In the genomic region with DNA sequence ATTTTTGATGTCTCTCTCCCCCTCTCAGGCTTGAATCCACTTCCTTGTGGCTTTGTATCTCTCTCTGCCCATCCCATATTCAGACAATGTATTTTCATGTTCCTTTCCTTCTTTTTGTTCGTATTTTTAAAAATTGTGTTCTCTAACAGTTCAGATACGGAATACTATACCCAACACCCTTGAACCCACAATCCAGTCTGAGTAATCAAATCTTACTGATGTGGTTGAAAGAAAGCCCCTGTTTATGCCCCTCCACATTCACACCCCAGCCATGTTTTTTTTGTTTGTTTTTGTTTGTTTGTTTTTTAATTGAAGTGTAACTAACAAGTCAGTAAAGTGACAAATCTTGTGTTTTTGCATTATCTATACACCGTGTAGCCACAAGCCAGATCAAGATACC, we compare ENCODE assay signal across 25 cellular contexts. TPM values are rescaled to one million over a fixed set of nuclear protein-coding genes. Genes with fewer than 3 reads are reported as not detected.
DNase-seq lines count a peak whose midpoint lies in the region; ATAC-seq and TF ChIP-seq lines count a peak whose summit lies in the region.
"Had no signal": no experiment of that assay in that cellular context is flagged by ENCODE, and none has a peak within 500 bp of the region (broad histone marks: within the 10 kb centered on the region; RNA-seq: fewer than 3 reads in every experiment).

No MANE protein-coding gene starts in this region.

- H3K4me1 ChIP-seq in OCI-LY7 (ENCODE audit: insufficient read depth, low read length, poor library complexity, severe bottlenecking) (peaks cover 53% of the 10 kb centered on the region), iPS-18a (ENCODE audit: control insufficient read depth, low read depth, low read length) (peaks cover 3% of the 10 kb centered on the region)
- H3K4me1 ChIP-seq: lower lobe of right lung, prostate gland had no signal

- ATAC-seq in activated naive CD4-positive, alpha-beta T cell treated with anti-CD3 and anti-CD28 coated beads, Interleukin-2, amount 50 U/mL, for 72 hours: no peak
- ATAC-seq in activated CD8-positive, alpha-beta T cell treated with anti-CD3 and anti-CD28 coated beads, Interleukin-2, amount 10 ng/mL, durations not matched to agents 7 days and 5 days: no peak
- ATAC-seq in HG03442 (IDR thresholded peaks at IDR 0.05; ENCODE audit: unreplicated experiment) (no peak), GM21723 (IDR thresholded peaks at IDR 0.05; ENCODE audit: unreplicated experiment) (no peak)
- ATAC-seq: activated CD8-positive, alpha-beta T cell treated with anti-CD3 and anti-CD28 coated beads for 36 hours; lower lobe of right lung; naive thymus-derived CD4-positive, alpha-beta T cell had no signal

- peaks cover 41% of the 10 kb centered on the region for H3K79me2 ChIP-seq in OCI-LY7 (ENCODE audit: insufficient read depth, low read depth, low read length)

- peaks cover 0 to 3% of the 10 kb centered on the region in 2 donors for H3K9me3 Mint-ChIP-seq in activated naive CD4-positive, alpha-beta T cell treated with anti-CD3 and anti-CD28 coated beads, Interleukin-2, amount 50 U/mL, for 72 hours
- H3K9me3 Mint-ChIP-seq in activated CD8-positive, alpha-beta T cell treated with anti-CD3 and anti-CD28 coated beads, Interleukin-2, amount 10 ng/mL, durations not matched to agents 7 days and 5 days (ENCODE audit: insufficient read depth): no peaks in the 10 kb centered on the region
- H3K9me3 Mint-ChIP-seq: activated T-helper 2 cell treated with anti-CD3 and anti-CD28 coated beads, Interferon-gamma antibody, Interleukin-2, Interleukin-4, amounts not matched to agents 10 μg/mL and 5 μg/mL and 100 μg/mL, durations not matched to agents 14 hours and 24 hours and 36 hours had no signal

- CTCF ChIA-PET in OCI-LY7 (lab: Charles Lee; ENCODE audit: unreplicated experiment): no interaction called here
- CTCF ChIA-PET in activated CD8-positive, alpha-beta T cell treated with anti-CD3 and anti-CD28 coated beads, Interleukin-2, amount 10 ng/mL, durations not matched to agents 7 days and 5 days (lab: Charles Lee): interaction anchor here (1.0 kb wide), 1 partner anchor 9 kb away, joined by 3 read pairs; no protein-coding TSS in a partner anchor

- no peak overlapping the region for H3K9ac ChIP-seq in iPS-18a (ENCODE audit: low read length)

- no peak overlapping the region for H2AFZ ChIP-seq in OCI-LY7 (ENCODE audit: low read length)

- H3K27me3 Mint-ChIP-seq in activated CD8-positive, alpha-beta T cell treated with anti-CD3 and anti-CD28 coated beads, Interleukin-2, amount 10 ng/mL, durations not matched to agents 7 days and 5 days (ENCODE audit: low read depth): peaks cover 12% of the 10 kb centered on the region

- H3K9me2 ChIP-seq in OCI-LY7 (ENCODE audit: insufficient read depth, low read length): no peaks in the 10 kb centered on the region

- POLR2A ChIA-PET in OCI-LY7 (lab: Charles Lee): no interaction called here
- POLR2A ChIA-PET in activated CD8-positive, alpha-beta T cell treated with anti-CD3 and anti-CD28 coated beads, Interleukin-2, amount 10 ng/mL, durations not matched to agents 7 days and 5 days (lab: Charles Lee): no interaction called here

- H3K36me3 Mint-ChIP-seq in activated naive CD4-positive, alpha-beta T cell treated with anti-CD3 and anti-CD28 coated beads, Interleukin-2, amount 50 U/mL, for 72 hours: peaks cover 11 to 12% of the 10 kb centered on the region in 2 donors
- peaks cover 5% of the 10 kb centered on the region for H3K36me3 Mint-ChIP-seq in activated CD8-positive, alpha-beta T cell treated with anti-CD3 and anti-CD28 coated beads, Interleukin-2, amount 10 ng/mL, durations not matched to agents 7 days and 5 days (ENCODE audit: low read depth)

- H3K9me3 ChIP-seq in OCI-LY7 (ENCODE audit: low read length) (peaks cover 5% of the 10 kb centered on the region; the same call in 1 of the 2 replicates), iPS-18a (ENCODE audit: control insufficient read depth, low read depth, low read length) (no peaks in the 10 kb centered on the region)
- H3K9me3 ChIP-seq: esophagus squamous epithelium, lower lobe of right lung, prostate gland, thoracic aorta had no signal

- DNase-seq in activated naive CD4-positive, alpha-beta T cell treated with anti-CD3 and anti-CD28 coated beads, Interleukin-2, amount 50 U/mL, for 72 hours (ENCODE audit: low spot score in 2 of 2): no peak
- no peak for DNase-seq in activated naive CD4-positive, alpha-beta T cell (lab: John Stamatoyannopoulos, UW)
- DNase-seq in OCI-LY7 (ENCODE audit: low spot score): no peak
- DNase-seq in activated CD8-positive, alpha-beta T cell treated with anti-CD3 and anti-CD28 coated beads, Interleukin-2, amount 10 ng/mL, durations not matched to agents 7 days and 5 days: no peak
- no peak for DNase-seq in ureter (ENCODE audit: low spot score)
- DNase-seq: activated CD8-positive, alpha-beta T cell treated with anti-CD3 and anti-CD28 coated beads for 36 hours; anterior cingulate cortex; central memory CD4-positive, alpha-beta T cell; effector CD4-positive, alpha-beta T cell; esophagus squamous epithelium; lower lobe of right lung; naive thymus-derived CD4-positive, alpha-beta T cell; NCI-H2081 treated with DMSO at 0.1 percent for 48 hours; NCI-H510A; SHP77 treated with DMSO at 0.1 percent for 48 hours; stimulated activated CD4-positive, alpha-beta T cell treated with anti-CD3 and anti-CD28 coated beads, Interleukin-4, amount 100 ng/mL, for 1 hour had no signal

- peak overlapping the region; percentile 92 for H3K4me2 ChIP-seq in OCI-LY7 (ENCODE audit: low read length)

- H3K4me3 Mint-ChIP-seq in activated CD8-positive, alpha-beta T cell treated with anti-CD3 and anti-CD28 coated beads, Interleukin-2, amount 10 ng/mL, durations not matched to agents 7 days and 5 days: no peak overlapping the region
- H3K4me3 Mint-ChIP-seq: activated CD8-positive, alpha-beta T cell treated with anti-CD3 and anti-CD28 coated beads for 36 hours had no signal

- TF ChIP-seq CTCF in OCI-LY7 (conservative IDR thresholded peaks at IDR 0.05; ENCODE audit: low read length): no peak

- peak overlapping the region; percentile 91 for H3K27ac ChIP-seq in OCI-LY7 (ENCODE audit: low read depth, low read length, poor library complexity, severe bottlenecking)
- H3K27ac ChIP-seq in iPS-18a (ENCODE audit: low read length): no peak overlapping the region
- H3K27ac ChIP-seq: esophagus squamous epithelium, lower lobe of right lung, prostate gland, thoracic aorta had no signal

- BruUV-seq in OCI-LY7 (replicated peaks; lab: Mats Ljungman, UMichigan): TSS peak; percentile 74

- intact Hi-C loops in OCI-LY7 (cut with micrococcal nuclease; ENCODE audit: unreplicated experiment): no loop called here

- H3K4me3 ChIP-seq in OCI-LY7 (ENCODE audit: low read depth, low read length, poor library complexity, severe bottlenecking) (peak overlapping the region; percentile 80), iPS-18a (ENCODE audit: low read length) (peak overlapping the region; percentile 60)
- H3K4me3 ChIP-seq: esophagus squamous epithelium, lower lobe of right lung, prostate gland, thoracic aorta had no signal

- peak overlapping the region; percentile 6 to 63 for H3K27ac Mint-ChIP-seq in activated naive CD4-positive, alpha-beta T cell treated with anti-CD3 and anti-CD28 coated beads, Interleukin-2, amount 50 U/mL, for 72 hours
- no peak overlapping the region for H3K27ac Mint-ChIP-seq in activated CD8-positive, alpha-beta T cell treated with anti-CD3 and anti-CD28 coated beads, Interleukin-2, amount 10 ng/mL, durations not matched to agents 7 days and 5 days
- H3K27ac Mint-ChIP-seq: activated CD8-positive, alpha-beta T cell treated with anti-CD3 and anti-CD28 coated beads for 36 hours; activated T-helper 2 cell treated with anti-CD3 and anti-CD28 coated beads, Interferon-gamma antibody, Interleukin-2, Interleukin-4, amounts not matched to agents 10 μg/mL and 5 μg/mL and 100 μg/mL, durations not matched to agents 14 hours and 24 hours and 36 hours had no signal

- peaks cover 13% of the 10 kb centered on the region for H3K27me3 ChIP-seq in iPS-18a (ENCODE audit: control insufficient read depth, insufficient read depth, low read length)

- H3K4me1 Mint-ChIP-seq in activated CD8-positive, alpha-beta T cell treated with anti-CD3 and anti-CD28 coated beads, Interleukin-2, amount 10 ng/mL, durations not matched to agents 7 days and 5 days (ENCODE audit: low read depth): peaks cover 15% of the 10 kb centered on the region

- H3K36me3 ChIP-seq in OCI-LY7 (ENCODE audit: insufficient read depth, low read length): peaks cover 56% of the 10 kb centered on the region
- H3K36me3 ChIP-seq in iPS-18a (ENCODE audit: control insufficient read depth, low read depth, low read length): no peaks in the 10 kb centered on the region
- H3K36me3 ChIP-seq: esophagus squamous epithelium, lower lobe of right lung, prostate gland, thoracic aorta had no signal

- H4K20me1 ChIP-seq in OCI-LY7 (ENCODE audit: insufficient read depth, low read length): no peaks in the 10 kb centered on the region; the same call in 1 of the 2 replicates

RNA-seq across cellular contexts. Expression of a gene that starts 1.4 kb away (rescaled TPM):
- 1 to 10 TPM; 1.1 to 1.2 TPM for total RNA-seq in activated naive CD4-positive, alpha-beta T cell treated with anti-CD3 and anti-CD28 coated beads, Interleukin-2, amount 50 U/mL, for 72 hours
- 122 and 145 TPM in 2 replicates for total RNA-seq in OCI-LY7 (2014; rRNA removed; shearing (Covaris generic))
- total RNA-seq in OCI-LY7 (2022): 99.4 and 101 TPM in 2 replicates
- total RNA-seq in activated CD8-positive, alpha-beta T cell treated with anti-CD3 and anti-CD28 coated beads, Interleukin-2, amount 10 ng/mL, durations not matched to agents 7 days and 5 days: under 1 TPM; 0.52 to 0.84 TPM
- total RNA-seq in ureter: 0.96 TPM
- total RNA-seq: glomerular endothelial cell, prostate gland, thoracic aorta had no signal

RNA-seq across cellular contexts. Expression of a gene that starts 12.6 kb away (rescaled TPM):
- 1 to 10 TPM in 1 of 2 donors, under 1 TPM in 1; 0.91 to 1.9 TPM for total RNA-seq in activated naive CD4-positive, alpha-beta T cell treated with anti-CD3 and anti-CD28 coated beads, Interleukin-2, amount 50 U/mL, for 72 hours
- total RNA-seq in OCI-LY7 (2014; rRNA removed; shearing (Covaris generic)): 10.6 and 15.4 TPM in 2 replicates
- total RNA-seq in OCI-LY7 (2022) (22.2 and 28.2 TPM in 2 replicates), ureter (0.52 TPM)
- total RNA-seq in activated CD8-positive, alpha-beta T cell treated with anti-CD3 and anti-CD28 coated beads, Interleukin-2, amount 10 ng/mL, durations not matched to agents 7 days and 5 days: not detected
- total RNA-seq: A673, glomerular endothelial cell, lower lobe of right lung had no signal

RNA-seq across cellular contexts. Expression of a gene that starts 36.0 kb away (rescaled TPM):
- total RNA-seq in activated naive CD4-positive, alpha-beta T cell treated with anti-CD3 and anti-CD28 coated beads, Interleukin-2, amount 50 U/mL, for 72 hours: 100 to 1,000 TPM; 183 to 254 TPM
- 147 and 233 TPM in 2 replicates for total RNA-seq in OCI-LY7 (2014; rRNA removed; shearing (Covaris generic))
- 119 and 127 TPM in 2 replicates for total RNA-seq in OCI-LY7 (2022)
- 100 to 1,000 TPM; 163 to 181 TPM for total RNA-seq in activated CD8-positive, alpha-beta T cell treated with anti-CD3 and anti-CD28 coated beads, Interleukin-2, amount 10 ng/mL, durations not matched to agents 7 days and 5 days
- total RNA-seq in ureter: 17.0 TPM

RNA-seq across cellular contexts. Expression of a gene that starts 43.9 kb away (rescaled TPM):
- 10 to 100 TPM; 51.1 to 61.2 TPM for total RNA-seq in activated naive CD4-positive, alpha-beta T cell treated with anti-CD3 and anti-CD28 coated beads, Interleukin-2, amount 50 U/mL, for 72 hours
- total RNA-seq in OCI-LY7 (2014; rRNA removed; shearing (Covaris generic)): 52.8 and 65.7 TPM in 2 replicates
- total RNA-seq in OCI-LY7 (2022) (41.2 and 53.1 TPM in 2 replicates), ureter (64.5 TPM)
- total RNA-seq in activated CD8-positive, alpha-beta T cell treated with anti-CD3 and anti-CD28 coated beads, Interleukin-2, amount 10 ng/mL, durations not matched to agents 7 days and 5 days: 10 to 100 TPM; 56.4 to 64.1 TPM

RNA-seq across cellular contexts. Expression of a gene that starts 54.7 kb away (rescaled TPM):
- 100 to 1,000 TPM in 1 of 2 donors, 10 to 100 TPM in 1; 90.8 to 166 TPM for total RNA-seq in activated naive CD4-positive, alpha-beta T cell treated with anti-CD3 and anti-CD28 coated beads, Interleukin-2, amount 50 U/mL, for 72 hours
- 2.6 and 5.7 TPM in 2 replicates for total RNA-seq in OCI-LY7 (2014; rRNA removed; shearing (Covaris generic))
- total RNA-seq in OCI-LY7 (2022): 15.7 and 30.1 TPM in 2 replicates
- 1 to 10 TPM in 1 of 2 experiments, under 1 TPM in 1; 0.73 to 1.2 TPM for total RNA-seq in activated CD8-positive, alpha-beta T cell treated with anti-CD3 and anti-CD28 coated beads, Interleukin-2, amount 10 ng/mL, durations not matched to agents 7 days and 5 days
- 1.1 TPM for total RNA-seq in ureter
- total RNA-seq: skeletal muscle tissue, thoracic aorta had no signal

Comparison
In these comparisons a context has a peak if more than half of its experiments do, and no peak if none do; other contexts are left out.
1. RNA of a gene that starts 1.4 kb away (total RNA-seq): 99.4 to 145 TPM in OCI-LY7; 1.1 to 1.2 TPM in activated naive CD4-positive, alpha-beta T cell treated with anti-CD3 and anti-CD28 coated beads, Interleukin-2, amount 50 U/mL, for 72 hours, 0.96 TPM in ureter (single experiment) and 0.52 to 0.84 TPM in activated CD8-positive, alpha-beta T cell treated with anti-CD3 and anti-CD28 coated beads, Interleukin-2, amount 10 ng/mL, durations not matched to agents 7 days and 5 days; every median in the first group is over 10 times any median in the second.